ENCODE assay signal across 17 cellular contexts in genomic region chr7:79612027-79612426, GRCh38.
"Had no signal": no experiment of that assay in that cellular context is flagged by ENCODE, and none has a peak within 500 bp of the region (broad histone marks: within the 10 kb centered on the region; RNA-seq: fewer than 3 reads in every experiment).

No MANE protein-coding gene starts in this region.

- H3K27me3 Mint-ChIP-seq: activated CD4-positive, alpha-beta T cell treated with anti-CD3 and anti-CD28 coated beads, Interleukin-2, amount 10 ng/mL, durations not matched to agents 24 days and 14 days; activated CD8-positive, alpha-beta T cell treated with anti-CD3 and anti-CD28 coated beads for 36 hours had no signal

- ATAC-seq: activated CD8-positive, alpha-beta T cell treated with anti-CD3 and anti-CD28 coated beads for 36 hours; lower lobe of right lung; stimulated activated effector memory CD8-positive, alpha-beta T cell treated with anti-CD3 and anti-CD28 coated beads, Interleukin-12 subunit alpha, Interleukin-12 subunit beta, amount 100 ng/mL, for 72 hours had no signal

- H3K9me3 Mint-ChIP-seq: activated CD8-positive, alpha-beta T cell treated with anti-CD3 and anti-CD28 coated beads for 36 hours; nephron had no signal

- H3K27ac ChIP-seq: colonic mucosa, lower lobe of right lung, parathyroid adenoma, sigmoid colon, stomach had no signal

- H3K4me3 ChIP-seq: colonic mucosa, lower lobe of right lung, sigmoid colon, stomach had no signal

- H3K36me3 Mint-ChIP-seq: brain; stimulated activated effector memory CD8-positive, alpha-beta T cell treated with anti-CD3 and anti-CD28 coated beads, Interleukin-12 subunit alpha, Interleukin-12 subunit beta, amount 100 ng/mL, for 72 hours had no signal

- H3K4me1 Mint-ChIP-seq: activated CD4-positive, alpha-beta T cell treated with anti-CD3 and anti-CD28 coated beads, Interleukin-2, amount 10 ng/mL, durations not matched to agents 24 days and 14 days; stimulated activated effector memory CD8-positive, alpha-beta T cell treated with anti-CD3 and anti-CD28 coated beads, Interleukin-12 subunit alpha, Interleukin-12 subunit beta, amount 100 ng/mL, for 72 hours had no signal

- H3K27me3 ChIP-seq: colonic mucosa, sigmoid colon, stomach had no signal

- H3K4me3 Mint-ChIP-seq: activated CD4-positive, alpha-beta T cell treated with anti-CD3 and anti-CD28 coated beads, Interleukin-2, amount 10 ng/mL, durations not matched to agents 24 days and 14 days; activated CD8-positive, alpha-beta T cell treated with anti-CD3 and anti-CD28 coated beads for 36 hours; activated naive CD4-positive, alpha-beta T cell treated with anti-CD3 and anti-CD28 coated beads for 36 hours; brain; nephron; stimulated activated effector memory CD8-positive, alpha-beta T cell treated with anti-CD3 and anti-CD28 coated beads, Interleukin-12 subunit alpha, Interleukin-12 subunit beta, amount 100 ng/mL, for 72 hours had no signal

- DNase-seq: activated CD4-positive, alpha-beta T cell treated with anti-CD3 and anti-CD28 coated beads, Interleukin-2, amount 10 ng/mL, durations not matched to agents 24 days and 14 days; activated CD8-positive, alpha-beta T cell treated with anti-CD3 and anti-CD28 coated beads for 36 hours; activated naive CD4-positive, alpha-beta T cell treated with anti-CD3 and anti-CD28 coated beads for 36 hours; activated T-cell treated with anti-CD3 and anti-CD28 coated beads, Interleukin-2, amount 50 U/mL, for 1 hour; caudate nucleus; colonic mucosa; erythroblast; foreskin melanocyte; lower lobe of right lung; sigmoid colon; stimulated activated CD4-positive, alpha-beta T cell treated with anti-CD3 and anti-CD28 coated beads, Interleukin-4, amount 100 ng/mL, for 24 hours; stomach; trophoblast cell had no signal

- H3K27ac Mint-ChIP-seq: activated CD4-positive, alpha-beta T cell treated with anti-CD3 and anti-CD28 coated beads, Interleukin-2, amount 10 ng/mL, durations not matched to agents 24 days and 14 days; activated CD8-positive, alpha-beta T cell treated with anti-CD3 and anti-CD28 coated beads for 36 hours; activated naive CD4-positive, alpha-beta T cell treated with anti-CD3 and anti-CD28 coated beads for 36 hours; nephron; stimulated activated effector memory CD8-positive, alpha-beta T cell treated with anti-CD3 and anti-CD28 coated beads, Interleukin-12 subunit alpha, Interleukin-12 subunit beta, amount 100 ng/mL, for 72 hours had no signal

- H3K36me3 ChIP-seq: colonic mucosa, lower lobe of right lung, sigmoid colon, stomach had no signal

- H3K4me1 ChIP-seq: colonic mucosa, lower lobe of right lung, parathyroid adenoma, sigmoid colon, stomach had no signal

- H3K9me3 ChIP-seq: colonic mucosa, lower lobe of right lung, sigmoid colon had no signal
